Comparison of ENCODE assay signal across 7 cellular contexts in the genomic region with DNA sequence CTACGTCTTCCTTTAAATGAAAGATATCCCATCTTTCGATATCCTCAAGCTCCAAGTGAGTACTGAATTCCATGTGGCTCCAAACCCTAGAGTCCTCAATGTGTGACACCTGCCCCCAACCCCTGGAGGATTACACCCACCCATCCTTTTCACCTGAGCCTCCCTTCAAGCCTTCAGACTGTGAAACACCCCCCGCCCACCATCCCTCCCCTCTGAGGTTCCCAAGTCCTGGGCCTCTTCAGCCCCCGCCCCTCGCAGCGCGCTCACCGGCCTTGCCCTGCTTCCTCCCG. TPM values are rescaled to one million over a fixed set of nuclear protein-coding genes. Genes with fewer than 3 reads are reported as not detected.
DNase-seq lines count a peak whose midpoint lies in the region; ATAC-seq and TF ChIP-seq lines count a peak whose summit lies in the region.

No MANE protein-coding gene starts in this region.

- peak overlapping the region; percentile 86 for H3K27ac Mint-ChIP-seq in activated B cell treated with CpG ODN at 0.5 μM for 24 hours

- H3K4me3 ChIP-seq in HL-60 (replicated peaks; ENCODE audit: insufficient read depth, low read length), result peak overlapping the region; percentile 79
- H3K4me3 ChIP-seq in foreskin fibroblast (ENCODE audit: low read depth in 1 of 2, low read length in 2 of 2), result peak overlapping the region; percentile 76 to 78
- peak overlapping the region; percentile 67 to 88 (median 69) for H3K4me3 ChIP-seq in skin epidermis

- CTCF ChIA-PET in activated B cell treated with CpG ODN at 0.5 μM for 24 hours (lab: Charles Lee), result interaction anchor here (0.9 to 3.2 kb wide), 15 partner anchors 9 to 124 kb away, joined by 3 to 26 read pairs (median 5); a partner anchor contains a TSS

- no peaks in the 10 kb centered on the region for H3K27me3 ChIP-seq in HL-60 (ENCODE audit: insufficient read depth, poor library complexity, severe bottlenecking)

- no peak for TF ChIP-seq CTCF in HL-60 (IDR thresholded peaks at IDR 0.05; ENCODE audit: insufficient read depth, low read length)
- no peak for TF ChIP-seq CTCF in activated B cell treated with CpG ODN at 0.5 μM for 24 hours (IDR thresholded peaks at IDR 0.05)
- TF ChIP-seq CTCF in foreskin fibroblast (IDR thresholded peaks at IDR 0.05; ENCODE audit: low read depth, low read length), result no peak

- peak overlapping the region; percentile 87 for H3K4me3 Mint-ChIP-seq in activated B cell treated with CpG ODN at 0.5 μM for 24 hours

- H3K27ac ChIP-seq in HL-60 (replicated peaks) (peak overlapping the region; percentile 97), skin epidermis (peak overlapping the region; percentile 90 to 100 (median 98))

- ATAC-seq in activated B cell treated with CpG ODN at 0.5 μM for 24 hours (ENCODE audit: low read depth), result no peak

- H3K9me3 Mint-ChIP-seq in activated B cell treated with CpG ODN at 0.5 μM for 24 hours, result no peaks in the 10 kb centered on the region

- H3K4me1 Mint-ChIP-seq in activated B cell treated with CpG ODN at 0.5 μM for 24 hours, result peaks cover 50% of the 10 kb centered on the region

- intact Hi-C loops in activated B cell treated with CpG ODN at 0.5 μM for 24 hours (cut with micrococcal nuclease), result loop anchor here (1.0 to 2.0 kb wide), 5 partner anchors 13 to 100 kb away; a partner anchor contains a TSS

- no peak for DNase-seq in HL-60 (ENCODE audit: low read depth in 1 of 2, low spot score in 1 of 2)
- no peak for DNase-seq in activated B cell treated with CpG ODN at 0.5 μM for 24 hours
- DNase-seq in foreskin fibroblast, result no peak
- DNase-seq in central memory CD4-positive, alpha-beta T cell, result no peak
- no peak for DNase-seq in RPMI8226
- DNase-seq in 8988T, result no peak

- H3K36me3 Mint-ChIP-seq in activated B cell treated with CpG ODN at 0.5 μM for 24 hours (ENCODE audit: low read depth), result peaks cover 49% of the 10 kb centered on the region

- POLR2A ChIA-PET in activated B cell treated with CpG ODN at 0.5 μM for 24 hours (lab: Charles Lee), result interaction anchor here (0.5 to 3.0 kb wide), 14 partner anchors 9 to 602 kb away, joined by 3 to 53 read pairs (median 9); a partner anchor contains a TSS

- no peaks in the 10 kb centered on the region for H3K27me3 Mint-ChIP-seq in activated B cell treated with CpG ODN at 0.5 μM for 24 hours

RNA-seq across cellular contexts. Expression of a gene that starts 0.4 kb away (rescaled TPM):
- 33.1 and 38.1 TPM in 2 replicates for total RNA-seq in activated B cell treated with CpG ODN at 0.5 μM for 24 hours

RNA-seq across cellular contexts. Expression of a gene that starts 5.3 kb away (rescaled TPM):
- total RNA-seq in activated B cell treated with CpG ODN at 0.5 μM for 24 hours, result 42.4 and 43.2 TPM in 2 replicates

RNA-seq across cellular contexts. Expression of a gene that starts 9.4 kb away (rescaled TPM):
- 59.3 and 60.9 TPM in 2 replicates for total RNA-seq in activated B cell treated with CpG ODN at 0.5 μM for 24 hours

RNA-seq across cellular contexts. Expression of a gene that starts 13.3 kb away (rescaled TPM):
- total RNA-seq in activated B cell treated with CpG ODN at 0.5 μM for 24 hours, result 25.3 and 26.6 TPM in 2 replicates

RNA-seq across cellular contexts. Expression of a gene that starts 22.0 kb away (rescaled TPM):
- total RNA-seq in activated B cell treated with CpG ODN at 0.5 μM for 24 hours, result 64.1 and 69.0 TPM in 2 replicates
